23 cellular contexts compared by ENCODE assay signal in genomic region chr6:98932424-98932823, GRCh38. TPM values are rescaled to one million over a fixed set of nuclear protein-coding genes. Genes with fewer than 3 reads are reported as not detected.
DNase-seq lines count a peak whose midpoint lies in the region; TF ChIP-seq lines count a peak whose summit lies in the region.
"Had no signal": no experiment of that assay in that cellular context is flagged by ENCODE, and none has a peak within 500 bp of the region (broad histone marks: within the 10 kb centered on the region; RNA-seq: fewer than 3 reads in every experiment).

No MANE protein-coding gene starts in this region.

- H3K9ac ChIP-seq in mesendoderm (ENCODE audit: low read length) = no peak overlapping the region

- H3K4me3 ChIP-seq in DOHH2 (ENCODE audit: low read length) = no peak overlapping the region
- no peak overlapping the region for H3K4me3 ChIP-seq in mesendoderm (ENCODE audit: low read length)
- H3K4me3 ChIP-seq: dorsolateral prefrontal cortex, SJCRH30, transverse colon had no signal

- no peak for TF ChIP-seq CTCF in DOHH2 (IDR thresholded peaks at IDR 0.05; ENCODE audit: low read depth, low read length, poor library complexity, severe bottlenecking)
- TF ChIP-seq CTCF in brain (conservative IDR thresholded peaks at IDR 0.05) = no peak
- TF ChIP-seq CTCF in neural crest cell (conservative IDR thresholded peaks at IDR 0.05) = no peak

- H2BK5ac ChIP-seq in mesendoderm (ENCODE audit: low read length) = no peak overlapping the region

- H2BK120ac ChIP-seq in mesendoderm (ENCODE audit: low read depth, low read length) = no peak overlapping the region

- peak overlapping the region; percentile 45 for H3K4me2 ChIP-seq in DOHH2 (ENCODE audit: low read length)
- no peak overlapping the region for H3K4me2 ChIP-seq in mesendoderm (ENCODE audit: low read length)

- H3K4me1 Mint-ChIP-seq in brain (peaks cover 24% of the 10 kb centered on the region), neural crest cell (peaks cover 20% of the 10 kb centered on the region)

- no peak overlapping the region for H3K23ac ChIP-seq in mesendoderm (ENCODE audit: low read length)

- H2BK15ac ChIP-seq in mesendoderm (replicated peaks; ENCODE audit: low read depth) = no peak overlapping the region

- H3K27ac ChIP-seq in DOHH2 (ENCODE audit: low read depth, low read length) (no peak overlapping the region), mesendoderm (ENCODE audit: low read depth, low read length) (no peak overlapping the region)
- H3K27ac ChIP-seq: dorsolateral prefrontal cortex, SJCRH30, transverse colon had no signal

- H3K27me3 Mint-ChIP-seq in brain (no peaks in the 10 kb centered on the region), neural crest cell (ENCODE audit: low read depth) (no peaks in the 10 kb centered on the region)
- H3K27me3 Mint-ChIP-seq: natural killer cell treated with Interleukin-12 subunit alpha and Interleukin-12 subunit beta and Interleukin-15 and Interleukin-18, amount 100 ng/mL, for 72 hours; progenitor cell of endocrine pancreas had no signal

- H3K9me3 Mint-ChIP-seq in brain (peaks cover 2 to 15% (median 13%) of the 10 kb centered on the region in 5 experiments), neural crest cell (peaks cover 4% of the 10 kb centered on the region)
- H3K9me3 Mint-ChIP-seq: natural killer cell treated with Interleukin-12 subunit alpha and Interleukin-12 subunit beta and Interleukin-15 and Interleukin-18, amount 100 ng/mL, for 72 hours; stimulated activated effector memory CD8-positive, alpha-beta T cell treated with anti-CD3 and anti-CD28 coated beads, Interleukin-12 subunit alpha, Interleukin-12 subunit beta, amount 100 ng/mL, for 72 hours; T-helper 1 cell treated with Interleukin-12 subunit alpha and Interleukin-12 subunit beta and Interleukin-4 antibody, amounts not matched to agents 30 μg/mL and 1 μg/mL, for 36 hours had no signal

- H4K8ac ChIP-seq in mesendoderm (ENCODE audit: low read depth, low read length) = no peak overlapping the region

- H3K27ac Mint-ChIP-seq in brain (peak overlapping the region; percentile 2 to 64 (median 39)), neural crest cell (ENCODE audit: unreplicated experiment) (peak overlapping the region; percentile 69)
- H3K27ac Mint-ChIP-seq: activated CD8-positive, alpha-beta T cell treated with anti-CD3 and anti-CD28 coated beads, Interleukin-2, amount 10 ng/mL, durations not matched to agents 7 days and 5 days; natural killer cell treated with Interleukin-12 subunit alpha and Interleukin-12 subunit beta and Interleukin-15 and Interleukin-18, amount 100 ng/mL, for 72 hours; progenitor cell of endocrine pancreas; T-helper 1 cell treated with Interleukin-12 subunit alpha and Interleukin-12 subunit beta and Interleukin-4 antibody, amounts not matched to agents 30 μg/mL and 1 μg/mL, for 36 hours had no signal

- 0 out of 2 replicates have a peak, but pooled peaks cover 3% of the 10 kb centered on the region for H3F3A ChIP-seq in DOHH2 (ENCODE audit: control insufficient read depth, insufficient read depth)

- DNase-seq in NCI-H2171 (lab: John Stamatoyannopoulos, UW) = peak; percentile 7
- no peak for DNase-seq in neural crest cell (ENCODE audit: low read depth, low spot score)
- DNase-seq in COLO668 (lab: John Stamatoyannopoulos, UW; ENCODE audit: unreplicated experiment) = no peak
- no peak for DNase-seq in NCI-H128 (lab: John Stamatoyannopoulos, UW; ENCODE audit: unreplicated experiment)
- DNase-seq in mesendoderm = no peak
- DNase-seq: activated CD8-positive, alpha-beta T cell treated with anti-CD3 and anti-CD28 coated beads, Interleukin-2, amount 10 ng/mL, durations not matched to agents 7 days and 5 days; activated naive CD4-positive, alpha-beta T cell; activated T-cell treated with anti-CD3 and anti-CD28 coated beads, Interleukin-2, amount 50 U/mL, for 1 hour; Caco-2; erythroblast; foreskin melanocyte; kidney; NCI-H1694 treated with DMSO at 0.1 percent for 48 hours; NCI-H2227 treated with DMSO at 0.1 percent for 48 hours; SJCRH30; transverse colon had no signal

- H2AK5ac ChIP-seq in mesendoderm (ENCODE audit: low read length) = no peak overlapping the region

- WGBS in mesendoderm (ENCODE audit: extremely low coverage, insufficient coverage, low lambda C conversion rate) = no CpG with 5 or more reads among the region's 7 CpGs

- H3K79me2 ChIP-seq in DOHH2 (ENCODE audit: control insufficient read depth, low read length) (peaks cover 67% of the 10 kb centered on the region), mesendoderm (ENCODE audit: control insufficient read depth, insufficient read depth, low read length) (no peaks in the 10 kb centered on the region)

- H3K4ac ChIP-seq in mesendoderm (ENCODE audit: low read depth, low read length) = no peak overlapping the region

- H4K20me1 ChIP-seq in DOHH2 (ENCODE audit: control insufficient read depth, insufficient read depth, low read depth, low read length) = 0 out of 2 replicates have a peak, but pooled peaks cover 7% of the 10 kb centered on the region

- H3K36me3 Mint-ChIP-seq in brain = peaks cover 63% of the 10 kb centered on the region
- H3K36me3 Mint-ChIP-seq in neural crest cell (ENCODE audit: low read depth) = peaks cover 20% of the 10 kb centered on the region

- H3K9me3 ChIP-seq in DOHH2 (ENCODE audit: control insufficient read depth, insufficient read depth, low read length) = no peaks in the 10 kb centered on the region
- H3K9me3 ChIP-seq: Caco-2, SJCRH30, transverse colon had no signal

- peaks cover 1% of the 10 kb centered on the region for H3K79me1 ChIP-seq in mesendoderm (ENCODE audit: low read length)

- H3K27me3 ChIP-seq in DOHH2 (ENCODE audit: control insufficient read depth, low read length) (no peaks in the 10 kb centered on the region), mesendoderm (ENCODE audit: insufficient read depth, low read length, poor library complexity) (no peaks in the 10 kb centered on the region)
- H3K27me3 ChIP-seq: dorsolateral prefrontal cortex, SJCRH30, transverse colon had no signal

- H3K9me2 ChIP-seq in DOHH2 (replicated peaks; ENCODE audit: control insufficient read depth, low read length) = no peaks in the 10 kb centered on the region

- H3K4me1 ChIP-seq in DOHH2 (ENCODE audit: control insufficient read depth, low read length) = peaks cover 24% of the 10 kb centered on the region
- H3K4me1 ChIP-seq in mesendoderm (ENCODE audit: control insufficient read depth, low read depth, low read length) = no peaks in the 10 kb centered on the region
- H3K4me1 ChIP-seq: Caco-2, SJCRH30, transverse colon had no signal

- peaks cover 16% of the 10 kb centered on the region for H3K36me3 ChIP-seq in DOHH2 (ENCODE audit: control insufficient read depth, low read length)
- H3K36me3 ChIP-seq in mesendoderm (ENCODE audit: control insufficient read depth, insufficient read depth, low read length) = no peaks in the 10 kb centered on the region
- H3K36me3 ChIP-seq: SJCRH30, transverse colon had no signal

- no peak overlapping the region for H4K5ac ChIP-seq in mesendoderm (ENCODE audit: low read length)

- no peak overlapping the region for H3K18ac ChIP-seq in mesendoderm (ENCODE audit: low read length)

- no peak overlapping the region for H3K56ac ChIP-seq in mesendoderm (ENCODE audit: low read length)

- H3K4me3 Mint-ChIP-seq in brain = peak overlapping the region in 4 of 5 experiments; percentile 20 to 53 (median 46)
- H3K4me3 Mint-ChIP-seq in neural crest cell = no peak overlapping the region
- H3K4me3 Mint-ChIP-seq: activated CD8-positive, alpha-beta T cell treated with anti-CD3 and anti-CD28 coated beads, Interleukin-2, amount 10 ng/mL, durations not matched to agents 7 days and 5 days; natural killer cell treated with Interleukin-12 subunit alpha and Interleukin-12 subunit beta and Interleukin-15 and Interleukin-18, amount 100 ng/mL, for 72 hours; stimulated activated effector memory CD8-positive, alpha-beta T cell treated with anti-CD3 and anti-CD28 coated beads, Interleukin-12 subunit alpha, Interleukin-12 subunit beta, amount 100 ng/mL, for 72 hours; T-helper 1 cell treated with Interleukin-12 subunit alpha and Interleukin-12 subunit beta and Interleukin-4 antibody, amounts not matched to agents 30 μg/mL and 1 μg/mL, for 36 hours had no signal

RNA-seq across cellular contexts. Expression of gene FBXL4, which starts 15.3 kb away (rescaled TPM):
- polyA plus RNA-seq in brain (ENCODE audit: insufficient read depth, low read depth, low replicate concordance) = 7.4 TPM
- 9.5 and 10.2 TPM in 2 replicates for total RNA-seq in neural crest cell
- polyA plus RNA-seq in mesendoderm (2013, experiment 1 of 2) = 4.0 TPM
- polyA plus RNA-seq in mesendoderm (2013, experiment 2 of 2) = 4.3 TPM
